ENCODE assay signal across 11 cellular contexts in the genomic region with DNA sequence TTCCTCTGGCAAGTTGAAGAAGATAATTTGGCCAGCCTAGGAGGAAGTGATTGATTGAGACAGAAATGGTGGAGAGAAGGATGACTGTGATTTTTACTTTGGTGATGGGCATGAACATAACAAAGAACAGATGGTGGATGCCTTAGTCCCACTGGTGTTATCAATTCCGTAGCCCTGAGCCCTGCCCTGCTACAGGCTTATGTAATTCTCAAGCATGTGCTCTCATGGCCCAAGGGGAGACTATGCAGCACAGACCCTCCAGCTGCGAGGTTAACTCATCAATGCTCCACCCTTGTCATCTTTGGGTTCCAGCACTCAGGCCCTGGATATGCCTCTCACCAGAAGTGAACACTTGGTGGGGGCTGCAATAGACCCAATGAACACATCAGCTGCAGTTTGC.
DNase-seq lines count a peak whose midpoint lies in the region; ATAC-seq and TF ChIP-seq lines count a peak whose summit lies in the region.
"Had no signal": no experiment of that assay in that cellular context is flagged by ENCODE, and none has a peak within 500 bp of the region (broad histone marks: within the 10 kb centered on the region; RNA-seq: fewer than 3 reads in every experiment).

No MANE protein-coding gene starts in this region.

- H3K4me1 ChIP-seq in sigmoid colon (peaks cover 0 to 6% (median 3%) of the 10 kb centered on the region in 4 donors), suprapubic skin (peaks cover 27% of the 10 kb centered on the region)

- no peak for TF ChIP-seq EP300 in sigmoid colon (IDR thresholded peaks at IDR 0.05)
- TF ChIP-seq EP300 in suprapubic skin (IDR thresholded peaks at IDR 0.05): no peak

- peak; percentile 51 for DNase-seq in SIG-M5 treated with dmso at 0.1 percent for 504 hours (lab: John Stamatoyannopoulos, UW; ENCODE audit: unreplicated experiment)
- DNase-seq in SIG-M5 (lab: John Stamatoyannopoulos, UW): no peak
- peak; percentile 50 for DNase-seq in NOMO-1 treated with DMSO at 0.1 percent for 48 hours (lab: John Stamatoyannopoulos, UW; ENCODE audit: unreplicated experiment)
- DNase-seq in dorsolateral prefrontal cortex: no peak
- DNase-seq in retina: peak; percentile 48
- DNase-seq in sigmoid colon: no peak
- no peak for DNase-seq in suprapubic skin (ENCODE audit: low spot score in 2 of 2)
- no peak for DNase-seq in sciatic nerve (ENCODE audit: low spot score)
- DNase-seq: NCI-H1105 treated with DMSO at 0.1 percent for 48 hours had no signal

- H3K27me3 ChIP-seq in dorsolateral prefrontal cortex (no peaks in the 10 kb centered on the region), sigmoid colon (peaks cover 0 to 12% (median 0%) of the 10 kb centered on the region in 3 donors), suprapubic skin (no peaks in the 10 kb centered on the region)
- H3K27me3 ChIP-seq: pancreas had no signal

- TF ChIP-seq POLR2A in sigmoid colon (IDR thresholded peaks at IDR 0.05): no peak
- no peak for TF ChIP-seq POLR2A in suprapubic skin (IDR thresholded peaks at IDR 0.05)

- no peak for ATAC-seq in sciatic nerve
- ATAC-seq: A549 had no signal

- no peaks in the 10 kb centered on the region for H3K9me3 ChIP-seq in sigmoid colon
- H3K9me3 ChIP-seq in suprapubic skin: no peaks in the 10 kb centered on the region
- H3K9me3 ChIP-seq: A549, pancreas had no signal

- intact Hi-C loops in dorsolateral prefrontal cortex (cut with DNase I): no loop called here
- intact Hi-C loops in sigmoid colon (cut with DNase I): no loop called here
- intact Hi-C loops in sciatic nerve (cut with DNase I): no loop called here

- H3K27ac ChIP-seq in dorsolateral prefrontal cortex (peak overlapping the region in 34 of 59 donors; percentile 1 to 68 (median 30)), sigmoid colon (peak overlapping the region in 2 of 4 donors; percentile 6 to 11), suprapubic skin (no peak overlapping the region)
- H3K27ac ChIP-seq: A549, pancreas had no signal

- H3K4me3 ChIP-seq in dorsolateral prefrontal cortex: no peak overlapping the region
- H3K4me3 ChIP-seq in sigmoid colon: no peak overlapping the region
- no peak overlapping the region for H3K4me3 ChIP-seq in suprapubic skin
- H3K4me3 ChIP-seq: A549, pancreas had no signal

- WGBS in sigmoid colon, 2 donors: 82 to 86% methylated on average over 2 of the region's 2 CpGs
- 78% methylated on average over 2 of the region's 2 CpGs for WGBS in suprapubic skin

- H3K36me3 ChIP-seq in sigmoid colon: no peaks in the 10 kb centered on the region
- H3K36me3 ChIP-seq in suprapubic skin: no peaks in the 10 kb centered on the region
- H3K36me3 ChIP-seq: pancreas had no signal

- TF ChIP-seq CTCF in dorsolateral prefrontal cortex (IDR thresholded peaks at IDR 0.05 in 54 of 56, conservative IDR thresholded peaks at IDR 0.05 in 2 of 56; ENCODE audit: low read depth in 1 of 56, partially characterized antibody in 56 of 56) (no peak), sigmoid colon (IDR thresholded peaks at IDR 0.05) (no peak), suprapubic skin (IDR thresholded peaks at IDR 0.05) (no peak)

Comparison
In these comparisons a context has a peak if more than half of its experiments do, and no peak if none do; other contexts are left out.
1. DNase-seq: peak in SIG-M5 treated with dmso at 0.1 percent for 504 hours (single experiment), NOMO-1 treated with DMSO at 0.1 percent for 48 hours (single experiment) and retina (single experiment); none in SIG-M5 (single experiment), dorsolateral prefrontal cortex (0 of 10), sigmoid colon (single experiment), suprapubic skin (0 of 2) and sciatic nerve (single experiment).